ENCODE assay signal across 8 cellular contexts in the genomic region with DNA sequence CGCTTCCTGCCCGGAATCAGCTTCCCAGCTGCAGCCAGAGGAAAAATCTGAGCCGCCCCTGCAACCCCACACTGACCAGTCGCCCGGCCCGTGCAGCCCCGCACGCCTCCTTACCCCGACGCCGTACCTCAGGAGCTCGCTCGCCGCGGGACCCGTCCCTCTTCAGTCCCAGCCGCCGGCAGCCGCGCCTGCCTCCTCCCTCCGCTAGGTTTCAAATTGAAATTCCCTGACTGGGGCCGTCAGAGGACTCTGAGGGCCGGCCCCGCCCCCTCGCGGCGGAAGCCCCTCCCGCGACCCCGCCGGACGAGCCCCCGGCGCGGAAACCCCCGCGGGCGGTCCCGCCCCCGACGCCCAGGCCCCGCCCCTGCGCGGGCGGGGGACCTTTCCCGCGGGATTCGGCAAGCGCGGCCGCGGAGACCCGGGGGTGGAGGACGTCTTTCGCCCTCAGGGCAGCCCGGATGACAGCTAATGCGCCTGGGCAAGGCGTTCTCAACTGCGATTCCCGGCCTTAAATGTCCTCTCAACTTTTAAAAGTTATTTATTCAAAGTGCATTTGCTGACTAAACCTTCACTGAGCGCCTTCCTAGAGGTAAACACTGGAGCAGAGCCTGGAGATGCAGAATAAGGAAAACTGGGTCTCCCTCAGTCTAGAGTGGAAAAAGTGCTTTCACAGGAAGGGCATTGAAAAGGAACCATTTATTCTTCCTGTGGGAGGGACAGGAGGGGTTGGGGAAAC. TPM values are rescaled to one million over a fixed set of nuclear protein-coding genes. Genes with fewer than 3 reads are reported as not detected.
A peak's percentile ranks its signal among the peaks of the same experiment; 100 is the strongest.
DNase-seq lines count a peak whose midpoint lies in the region; ATAC-seq and TF ChIP-seq lines count a peak whose summit lies in the region.

Gene EPB41L2, minus strand, starts transcription at position 218 of the 736 bp plus-strand sequence. CDS start 106,760 bp downstream, outside the sequence.

- H3K27ac Mint-ChIP-seq in T-helper 1 cell treated with Interleukin-12 subunit alpha and Interleukin-12 subunit beta and Interleukin-4 antibody, amounts not matched to agents 30 μg/mL and 1 μg/mL, for 36 hours, result peak within 1 kb of the TSS; percentile 46

- peak; percentile 94 for DNase-seq in EL
- DNase-seq in amniotic stem cell (lab: John Stamatoyannopoulos, UW), result peak; percentile 96
- peak; percentile 90 for DNase-seq in left ventricle myocardium inferior
- DNase-seq in psoas muscle, result peak; percentile 90 to 93

- peaks cover 3% of the 10 kb centered on the region for H3K36me3 Mint-ChIP-seq in T-helper 1 cell treated with Interleukin-12 subunit alpha and Interleukin-12 subunit beta and Interleukin-4 antibody, amounts not matched to agents 30 μg/mL and 1 μg/mL, for 36 hours (ENCODE audit: low read depth)

- peak; percentile 85 for ATAC-seq in GM21737 (IDR thresholded peaks at IDR 0.05; ENCODE audit: unreplicated experiment)
- ATAC-seq in psoas muscle, result peak; percentile 96 to 98 (median 98)

- WGBS in psoas muscle, 3 donors, result 0 to 1% (median 0%) methylated on average over 54 to 61 of the region's 61 CpGs
- under 1% methylated on average over 61 of the region's 61 CpGs for WGBS in urinary bladder

- H3K36me3 ChIP-seq in KOPT-K1 (ENCODE audit: insufficient read depth, low read length) (no peaks in the 10 kb centered on the region), left ventricle myocardium inferior (no peaks in the 10 kb centered on the region), psoas muscle (ENCODE audit: insufficient read depth in 1 of 2, low read depth in 1 of 2) (no peaks in the 10 kb centered on the region), urinary bladder (ENCODE audit: insufficient read depth) (no peaks in the 10 kb centered on the region)

- peaks cover 34% of the 10 kb centered on the region for H3K4me1 ChIP-seq in left ventricle myocardium inferior
- no peaks in the 10 kb centered on the region for H3K4me1 ChIP-seq in psoas muscle
- H3K4me1 ChIP-seq in urinary bladder (ENCODE audit: insufficient read depth), result no peaks in the 10 kb centered on the region

- intact Hi-C loops in left ventricle myocardium inferior (cut with micrococcal nuclease), result loop anchor here (10.0 kb wide), 1 partner anchor 48 kb away; no protein-coding TSS in a partner anchor
- intact Hi-C loops in psoas muscle (cut with DNase I), result loop anchor here in 1 of 2 donors (5.0 kb wide), 1 partner anchor 54 kb away; no protein-coding TSS in a partner anchor

- peak within 1 kb of the TSS; percentile 96 for H3K4me3 ChIP-seq in left ventricle myocardium inferior
- peak within 1 kb of the TSS; percentile 91 for H3K4me3 ChIP-seq in psoas muscle
- H3K4me3 ChIP-seq in urinary bladder (ENCODE audit: low read depth, low read length), result peak within 1 kb of the TSS; percentile 94

- H3K27me3 Mint-ChIP-seq in T-helper 1 cell treated with Interleukin-12 subunit alpha and Interleukin-12 subunit beta and Interleukin-4 antibody, amounts not matched to agents 30 μg/mL and 1 μg/mL, for 36 hours (ENCODE audit: low read depth), result peaks cover 44% of the 10 kb centered on the region

- peak within 1 kb of the TSS; percentile 64 for H3K27ac ChIP-seq in KOPT-K1 (ENCODE audit: low read depth, low read length, poor library complexity, severe bottlenecking)
- peak within 1 kb of the TSS; percentile 91 for H3K27ac ChIP-seq in left ventricle myocardium inferior (replicated peaks)
- H3K27ac ChIP-seq in psoas muscle, result peak within 1 kb of the TSS; percentile 62
- H3K27ac ChIP-seq in urinary bladder (ENCODE audit: low read depth), result peak within 1 kb of the TSS; percentile 78

- H3K4me1 Mint-ChIP-seq in T-helper 1 cell treated with Interleukin-12 subunit alpha and Interleukin-12 subunit beta and Interleukin-4 antibody, amounts not matched to agents 30 μg/mL and 1 μg/mL, for 36 hours (ENCODE audit: low read depth), result peaks cover 21% of the 10 kb centered on the region

- TF ChIP-seq CTCF in left ventricle myocardium inferior (IDR thresholded peaks at IDR 0.05; ENCODE audit: borderline replicate concordance), result peak; percentile 66
- TF ChIP-seq CTCF in psoas muscle (IDR thresholded peaks at IDR 0.05), result peak; percentile 40

- H3K9me3 Mint-ChIP-seq in T-helper 1 cell treated with Interleukin-12 subunit alpha and Interleukin-12 subunit beta and Interleukin-4 antibody, amounts not matched to agents 30 μg/mL and 1 μg/mL, for 36 hours, result no peaks in the 10 kb centered on the region

- H3K9me3 ChIP-seq in KOPT-K1 (ENCODE audit: insufficient read depth, low read length, poor library complexity, severe bottlenecking), result peaks cover 6% of the 10 kb centered on the region
- H3K9me3 ChIP-seq in left ventricle myocardium inferior (replicated peaks), result no peaks in the 10 kb centered on the region
- H3K9me3 ChIP-seq in psoas muscle, result no peaks in the 10 kb centered on the region

- H3K4me3 Mint-ChIP-seq in T-helper 1 cell treated with Interleukin-12 subunit alpha and Interleukin-12 subunit beta and Interleukin-4 antibody, amounts not matched to agents 30 μg/mL and 1 μg/mL, for 36 hours, result peak within 1 kb of the TSS; percentile 78

- H3K27me3 ChIP-seq in left ventricle myocardium inferior (ENCODE audit: low read depth), result no peaks in the 10 kb centered on the region
- H3K27me3 ChIP-seq in psoas muscle (ENCODE audit: insufficient read depth in 3 of 3, low read length in 2 of 3), result no peaks in the 10 kb centered on the region

RNA-seq across cellular contexts. Expression of gene EPB41L2, which starts in this region (rescaled TPM):
- 70.8 TPM for total RNA-seq in left ventricle myocardium inferior
- total RNA-seq in psoas muscle, result 10 to 100 TPM; 22.7 to 75.7 (median 33.8) TPM
- 10 to 100 TPM in 2 of 3 donors, 1 to 10 TPM in 1; 8.5 to 13.6 (median 10.1) TPM for polyA plus RNA-seq in psoas muscle
- total RNA-seq in urinary bladder, result 386 TPM
- polyA plus RNA-seq in urinary bladder, result 47.3 TPM

Comparison
In these comparisons a context has a peak if more than half of its experiments do, and no peak if none do; other contexts are left out.
1. Peak in every context shown above with its lines: DNase-seq, ATAC-seq, H3K4me3 ChIP-seq and H3K27ac ChIP-seq.